10 cellular contexts compared by ENCODE assay signal in the genomic region with DNA sequence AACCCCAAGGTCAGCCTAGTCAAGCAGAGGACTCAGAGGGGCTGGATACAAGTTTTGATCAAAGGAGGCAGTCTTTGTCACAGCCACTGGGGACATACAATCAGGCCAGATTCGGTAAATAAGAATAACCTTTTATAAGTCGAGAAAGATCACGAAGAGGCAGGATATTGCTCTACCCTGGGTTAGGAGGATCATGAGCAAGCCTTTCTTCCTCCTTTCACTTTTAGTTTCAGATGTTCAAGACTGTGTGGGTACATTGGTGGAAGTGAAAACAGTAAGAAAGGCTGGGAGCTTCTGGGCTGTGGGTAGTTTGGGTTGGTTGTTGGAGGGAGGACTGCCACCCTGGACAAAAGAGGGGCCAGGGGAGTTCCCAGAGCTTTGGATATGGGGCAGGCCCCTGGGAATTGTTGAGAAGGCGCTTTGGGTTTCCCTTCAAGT.
A peak's percentile ranks its signal among the peaks of the same experiment; 100 is the strongest.
DNase-seq lines count a peak whose midpoint lies in the region; ATAC-seq and TF ChIP-seq lines count a peak whose summit lies in the region.
"Had no signal": no experiment of that assay in that cellular context is flagged by ENCODE, and none has a peak within 500 bp of the region (broad histone marks: within the 10 kb centered on the region; RNA-seq: fewer than 3 reads in every experiment).

No MANE protein-coding gene starts in this region.

- intact Hi-C loops in left ventricle myocardium inferior (cut with micrococcal nuclease) = loop anchor here (10.0 kb wide), 1 partner anchor 235 kb away; no protein-coding TSS in a partner anchor

- H3K27me3 ChIP-seq in left ventricle myocardium inferior (ENCODE audit: low read depth) = peaks cover 38% of the 10 kb centered on the region

- no peak overlapping the region for H3K4me3 ChIP-seq in left ventricle myocardium inferior
- H3K4me3 ChIP-seq: A549 had no signal

- no peaks in the 10 kb centered on the region for H3K36me3 ChIP-seq in left ventricle myocardium inferior

- TF ChIP-seq CTCF in left ventricle myocardium inferior (IDR thresholded peaks at IDR 0.05; ENCODE audit: borderline replicate concordance) = no peak

- no peaks in the 10 kb centered on the region for H3K9me3 ChIP-seq in left ventricle myocardium inferior (replicated peaks)
- H3K9me3 ChIP-seq: A549 had no signal

- peak; percentile 62 for DNase-seq in activated CD8-positive, alpha-beta memory T cell treated with anti-CD3 and anti-CD28 coated beads for 24 hours
- DNase-seq in activated CD8-positive, alpha-beta memory T cell treated with anti-CD3 and anti-CD28 coated beads, Interleukin-2, amount 50 U/mL, for 48 hours = no peak
- peak; percentile 49 for DNase-seq in activated CD4-positive, alpha-beta T cell treated with anti-CD3 and anti-CD28 coated beads for 48 hours
- DNase-seq in stimulated activated CD4-positive, alpha-beta T cell treated with anti-CD3 and anti-CD28 coated beads, Interleukin-15, amount 100 ng/mL, for 24 hours = peak; percentile 33
- DNase-seq in NCI-H1436 treated with DMSO at 0.1 percent for 48 hours (lab: John Stamatoyannopoulos, UW) = no peak
- DNase-seq in left ventricle myocardium inferior = no peak
- no peak for DNase-seq in cortex of kidney (lab: John Stamatoyannopoulos, UW)

- H3K27ac ChIP-seq in left ventricle myocardium inferior (replicated peaks) = no peak overlapping the region
- H3K27ac ChIP-seq: A549, VCaP had no signal

- ATAC-seq in HG03103 (IDR thresholded peaks at IDR 0.05; ENCODE audit: low read depth, unreplicated experiment) = peak; percentile 94
- ATAC-seq: A549 had no signal

- no peaks in the 10 kb centered on the region for H3K4me1 ChIP-seq in left ventricle myocardium inferior

Comparison
In these comparisons a context has a peak if more than half of its experiments do, and no peak if none do; other contexts are left out.
1. DNase-seq: peak in activated CD8-positive, alpha-beta memory T cell treated with anti-CD3 and anti-CD28 coated beads for 24 hours (single experiment), activated CD4-positive, alpha-beta T cell treated with anti-CD3 and anti-CD28 coated beads for 48 hours (single experiment) and stimulated activated CD4-positive, alpha-beta T cell treated with anti-CD3 and anti-CD28 coated beads, Interleukin-15, amount 100 ng/mL, for 24 hours (single experiment); none in activated CD8-positive, alpha-beta memory T cell treated with anti-CD3 and anti-CD28 coated beads, Interleukin-2, amount 50 U/mL, for 48 hours (single experiment), NCI-H1436 treated with DMSO at 0.1 percent for 48 hours (single experiment), left ventricle myocardium inferior (single experiment) and cortex of kidney (single experiment).